ENCODE assay signal across 8 cellular contexts in genomic region chr19:39406656-39407393, GRCh38. TPM values are rescaled to one million over a fixed set of nuclear protein-coding genes. Genes with fewer than 3 reads are reported as not detected.
DNase-seq lines count a peak whose midpoint lies in the region; ATAC-seq and TF ChIP-seq lines count a peak whose summit lies in the region.

Gene ZFP36 (plus strand): TSS chr19:39406847. CDS start chr19:39406905, 58 bp downstream.

- H3K4me1 ChIP-seq in OCI-LY7 (ENCODE audit: insufficient read depth, low read length, poor library complexity, severe bottlenecking) (peaks cover 65% of the 10 kb centered on the region), mucosa of rectum (ENCODE audit: control insufficient read depth in 2 of 2, insufficient read depth in 2 of 2, low read length in 2 of 2) (peaks cover 45 to 64% of the 10 kb centered on the region in 2 donors)

- H3K27ac ChIP-seq in OCI-LY7 (ENCODE audit: low read depth, low read length, poor library complexity, severe bottlenecking) = peak within 1 kb of the TSS; percentile 91
- peak within 1 kb of the TSS; percentile 97 to 100 for H3K27ac ChIP-seq in mucosa of rectum (ENCODE audit: low read depth in 2 of 2, low read length in 2 of 2)

- H3K9me2 ChIP-seq in OCI-LY7 (ENCODE audit: insufficient read depth, low read length) = no peaks in the 10 kb centered on the region

- TF ChIP-seq CTCF in OCI-LY7 (conservative IDR thresholded peaks at IDR 0.05; ENCODE audit: low read length) = no peak
- no peak for TF ChIP-seq CTCF in epithelial cell of esophagus (IDR thresholded peaks at IDR 0.05; ENCODE audit: insufficient read depth, low read depth, low read length, missing control alignments)

- no peaks in the 10 kb centered on the region for H3K9me3 ChIP-seq in OCI-LY7 (ENCODE audit: low read length)
- no peaks in the 10 kb centered on the region for H3K9me3 ChIP-seq in mucosa of rectum (ENCODE audit: control insufficient read depth in 2 of 2, low read length in 2 of 2)

- peaks cover 27% of the 10 kb centered on the region for H3K79me2 ChIP-seq in OCI-LY7 (ENCODE audit: insufficient read depth, low read depth, low read length)

- DNase-seq in DMS79 treated with DMSO at 0.1 percent for 48 hours (lab: John Stamatoyannopoulos, UW) = peak; percentile 54
- peak; percentile 86 for DNase-seq in OCI-LY7 (ENCODE audit: low spot score)
- DNase-seq in activated T-cell treated with anti-CD3 and anti-CD28 coated beads for 24 hours (ENCODE audit: low read depth) = peak; percentile 81
- DNase-seq in epithelial cell of esophagus (ENCODE audit: low read depth) = peak; percentile 85
- peak; percentile 75 to 78 for DNase-seq in stimulated activated CD8-positive, alpha-beta memory T cell treated with anti-CD3 and anti-CD28 coated beads, Interleukin-4, amount 100 ng/mL, for 4 hours (ENCODE audit: low read depth in 2 of 2, low spot score in 1 of 2)

- ATAC-seq in HG03135 (IDR thresholded peaks at IDR 0.05; ENCODE audit: unreplicated experiment) (peak; percentile 13), GM19452 (IDR thresholded peaks at IDR 0.05; ENCODE audit: unreplicated experiment) (no peak)

- H3K4me3 ChIP-seq in OCI-LY7 (ENCODE audit: low read depth, low read length, poor library complexity, severe bottlenecking) (peak within 1 kb of the TSS; percentile 96), epithelial cell of esophagus (ENCODE audit: low read length) (peak within 1 kb of the TSS; percentile 98), mucosa of rectum (ENCODE audit: low read length in 2 of 2) (peak within 1 kb of the TSS; percentile 81 to 87)

- peak within 1 kb of the TSS; percentile 96 for H3K4me2 ChIP-seq in OCI-LY7 (ENCODE audit: low read length)

- CTCF ChIA-PET in OCI-LY7 (lab: Charles Lee; ENCODE audit: unreplicated experiment) = no interaction called here

- peak within 1 kb of the TSS; percentile 98 to 99 for H3K9ac ChIP-seq in mucosa of rectum (ENCODE audit: low read depth in 1 of 2, low read length in 2 of 2)

- H2AFZ ChIP-seq in OCI-LY7 (ENCODE audit: low read length) = no peak within 1 kb of the TSS

- BruUV-seq in OCI-LY7 (replicated peaks; lab: Mats Ljungman, UMichigan) = no TSS peak

- H3K36me3 ChIP-seq in OCI-LY7 (ENCODE audit: insufficient read depth, low read length) (peaks cover 19% of the 10 kb centered on the region), mucosa of rectum (ENCODE audit: control insufficient read depth in 2 of 2, insufficient read depth in 2 of 2, low read length in 2 of 2) (peaks cover 12 to 18% of the 10 kb centered on the region in 2 donors)

- H3K27me3 ChIP-seq in mucosa of rectum (ENCODE audit: control insufficient read depth in 2 of 2, insufficient read depth in 2 of 2, low read length in 2 of 2) = no peaks in the 10 kb centered on the region

- H4K20me1 ChIP-seq in OCI-LY7 (ENCODE audit: insufficient read depth, low read length) = peaks cover 4% of the 10 kb centered on the region

- intact Hi-C loops in OCI-LY7 (cut with micrococcal nuclease; ENCODE audit: unreplicated experiment) = loop anchor here (10.0 kb wide), 2 partner anchors 548 to 552 kb away; no protein-coding TSS in a partner anchor

- POLR2A ChIA-PET in OCI-LY7 (lab: Charles Lee) = interaction anchor here (1.1 to 3.1 kb wide), 3 partner anchors 9 to 40 kb away, joined by 3 to 14 read pairs (median 4); partner anchors contain the start of gene RPS16

RNA-seq across cellular contexts. Expression of gene ZFP36, which starts in this region (rescaled TPM):
- total RNA-seq in OCI-LY7 (2014; rRNA removed; shearing (Covaris generic)) = 19.4 and 21.8 TPM in 2 replicates
- 55.9 and 57.2 TPM in 2 replicates for total RNA-seq in OCI-LY7 (2022)
